ENCODE assay signal across 8 cellular contexts in the genomic region with DNA sequence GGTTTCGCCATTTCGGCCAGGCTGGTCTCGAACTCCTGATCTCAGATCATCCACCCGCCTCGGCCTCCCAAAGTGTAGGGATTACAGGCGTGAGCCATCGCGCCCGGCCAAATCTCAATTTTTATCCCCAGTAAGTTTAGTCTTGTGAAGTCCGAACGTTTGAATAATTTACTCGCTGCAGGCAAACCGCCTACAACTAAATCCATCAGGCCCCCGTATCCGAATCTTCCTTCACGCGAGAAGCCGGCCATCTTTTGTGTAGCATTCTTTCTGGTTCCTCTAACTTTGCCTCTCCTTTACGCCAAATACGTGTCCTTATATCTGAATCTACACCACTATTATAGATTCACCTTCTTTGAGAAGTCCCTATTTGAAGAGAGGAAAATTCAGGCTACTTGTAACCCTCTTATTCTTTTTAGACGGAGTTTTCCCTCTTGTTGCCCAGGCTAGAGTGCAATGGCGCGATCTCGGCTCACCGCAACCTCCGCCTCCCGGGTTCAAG. TPM values are rescaled to one million over a fixed set of nuclear protein-coding genes. Genes with fewer than 3 reads are reported as not detected.
A peak's percentile ranks its signal among the peaks of the same experiment; 100 is the strongest.
DNase-seq lines count a peak whose midpoint lies in the region; ATAC-seq and TF ChIP-seq lines count a peak whose summit lies in the region.

No MANE protein-coding gene starts in this region.

- DNase-seq in BJ (ENCODE audit: low read depth) (no peak), HL-60 (ENCODE audit: low read depth in 1 of 2, low spot score in 1 of 2) (peak in 1 of 2 experiments; percentile 54), glutamatergic neuron (no peak), skeletal muscle cell (ENCODE audit: low read depth) (no peak), DMS153 (lab: John Stamatoyannopoulos, UW) (no peak)
- DNase-seq in activated CD8-positive, alpha-beta memory T cell treated with anti-CD3 and anti-CD28 coated beads, Interleukin-2, amount 50 U/mL, for 48 hours, result peak; percentile 58

- no peak for ATAC-seq in HG03175 (IDR thresholded peaks at IDR 0.05; ENCODE audit: unreplicated experiment)
- no peak for ATAC-seq in GM19324 (IDR thresholded peaks at IDR 0.05; ENCODE audit: low FRiP score, unreplicated experiment)

- no peaks in the 10 kb centered on the region for H3K27me3 ChIP-seq in BJ (ENCODE audit: control insufficient read depth, insufficient read depth, low read length)
- H3K27me3 ChIP-seq in HL-60 (ENCODE audit: insufficient read depth, poor library complexity, severe bottlenecking), result no peaks in the 10 kb centered on the region

- peak overlapping the region; percentile 95 for H3K4me3 Mint-ChIP-seq in glutamatergic neuron (ENCODE audit: unreplicated experiment)

- no peak for TF ChIP-seq CTCF in BJ (IDR thresholded peaks at IDR 0.05; ENCODE audit: insufficient read depth, low read depth, low read length)
- no peak for TF ChIP-seq CTCF in HL-60 (IDR thresholded peaks at IDR 0.05; ENCODE audit: insufficient read depth, low read length)
- no peak for TF ChIP-seq CTCF in glutamatergic neuron (IDR thresholded peaks at IDR 0.05; ENCODE audit: partially characterized antibody, unreplicated experiment)

- peaks cover 5% of the 10 kb centered on the region for H3K4me1 Mint-ChIP-seq in glutamatergic neuron (ENCODE audit: low read depth, unreplicated experiment)

- H3K36me3 ChIP-seq in BJ (ENCODE audit: control insufficient read depth, insufficient read depth, low read length), result peaks cover 10% of the 10 kb centered on the region

- H3K27ac Mint-ChIP-seq in glutamatergic neuron (ENCODE audit: unreplicated experiment), result peak overlapping the region; percentile 89

- CTCF ChIA-PET in BJ (lab: Yijun Ruan, JAX), result interaction anchor here (0.9 to 2.0 kb wide), 2 partner anchors 15 to 31 kb away, joined by 3 to 9 read pairs; no protein-coding TSS in a partner anchor

- H3K4me3 ChIP-seq in BJ (ENCODE audit: low read depth, low read length) (peak overlapping the region; percentile 92), HL-60 (replicated peaks; ENCODE audit: insufficient read depth, low read length) (peak overlapping the region; percentile 81), skeletal muscle cell (ENCODE audit: low read depth, low read length) (peak overlapping the region; percentile 86)

- peaks cover 11% of the 10 kb centered on the region for H3K9me3 Mint-ChIP-seq in glutamatergic neuron (ENCODE audit: unreplicated experiment)

- H3K36me3 Mint-ChIP-seq in glutamatergic neuron (ENCODE audit: unreplicated experiment), result no peaks in the 10 kb centered on the region

- peak overlapping the region; percentile 96 for H3K27ac ChIP-seq in HL-60 (replicated peaks)

- peaks cover 8% of the 10 kb centered on the region for H3K27me3 Mint-ChIP-seq in glutamatergic neuron (ENCODE audit: unreplicated experiment)

- POLR2A ChIA-PET in BJ (lab: Charles Lee), result no interaction called here

RNA-seq across cellular contexts. Expression of gene EIF3L, which starts 0.6 kb away (rescaled TPM):
- 705 and 755 TPM in 2 replicates for polyA plus RNA-seq in BJ (2011; rRNA removed)
- 282 and 487 TPM in 2 replicates for polyA minus RNA-seq in BJ (2011; rRNA and poly(A)+ RNA removed)
- 526 TPM for total RNA-seq in glutamatergic neuron (ENCODE audit: unreplicated experiment)

RNA-seq across cellular contexts. Expression of gene ANKRD54, which starts 4.5 kb away (rescaled TPM):
- 18.2 and 36.7 TPM in 2 replicates for polyA plus RNA-seq in BJ (2011; rRNA removed)
- 21.3 and 37.3 TPM in 2 replicates for polyA minus RNA-seq in BJ (2011; rRNA and poly(A)+ RNA removed)
- 26.7 TPM for total RNA-seq in glutamatergic neuron (ENCODE audit: unreplicated experiment)

RNA-seq across cellular contexts. Expression of gene GALR3, which starts 25.5 kb away (rescaled TPM):
- polyA plus RNA-seq in BJ (2011; rRNA removed), result not detected in 2 replicates
- not detected in 2 replicates for polyA minus RNA-seq in BJ (2011; rRNA and poly(A)+ RNA removed)
- total RNA-seq in glutamatergic neuron (ENCODE audit: unreplicated experiment), result not detected

RNA-seq across cellular contexts. Expression of gene GCAT, which starts 40.9 kb away (rescaled TPM):
- polyA plus RNA-seq in BJ (2011; rRNA removed), result 12.6 and 24.9 TPM in 2 replicates
- 13.6 and 17.3 TPM in 2 replicates for polyA minus RNA-seq in BJ (2011; rRNA and poly(A)+ RNA removed)
- 11.9 TPM for total RNA-seq in glutamatergic neuron (ENCODE audit: unreplicated experiment)

RNA-seq across cellular contexts. Expression of gene MICALL1, which starts 57.5 kb away (rescaled TPM):
- 16.6 and 26.5 TPM in 2 replicates for polyA plus RNA-seq in BJ (2011; rRNA removed)
- polyA minus RNA-seq in BJ (2011; rRNA and poly(A)+ RNA removed), result 23.3 and 29.9 TPM in 2 replicates
- 133 TPM for total RNA-seq in glutamatergic neuron (ENCODE audit: unreplicated experiment)
